24 cellular contexts compared by ENCODE assay signal in the genomic region with DNA sequence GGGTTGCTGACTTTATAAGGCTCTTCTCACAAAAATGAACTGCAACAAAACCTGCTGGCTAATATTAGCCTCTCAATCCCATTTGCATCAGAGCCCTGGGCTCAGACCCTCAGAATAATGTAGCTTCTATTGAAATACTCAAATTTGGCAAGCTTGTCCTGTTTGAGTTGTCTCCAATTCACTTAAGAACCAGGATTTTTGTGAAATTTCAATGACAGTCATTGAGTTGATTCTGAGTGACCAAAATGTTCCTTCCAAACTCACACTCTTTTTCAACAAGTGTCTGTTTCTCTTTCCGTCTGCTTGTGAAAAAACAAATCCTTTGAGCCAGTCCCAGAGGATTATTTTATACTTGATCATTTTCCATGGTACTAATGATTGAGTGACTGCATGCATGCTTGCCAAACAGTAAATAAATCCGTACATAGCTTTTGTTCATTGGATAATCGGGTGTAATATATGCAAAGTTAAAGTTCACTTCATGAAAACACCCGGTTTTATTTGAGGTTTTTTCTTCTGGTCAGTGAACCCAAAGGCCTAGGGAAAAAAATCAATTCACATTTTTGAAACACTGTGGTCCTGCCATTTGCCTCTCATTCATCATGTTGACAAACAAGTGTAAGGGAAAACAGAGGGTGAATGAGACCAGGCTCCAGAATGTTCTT. TPM values are rescaled to one million over a fixed set of nuclear protein-coding genes. Genes with fewer than 3 reads are reported as not detected.
DNase-seq lines count a peak whose midpoint lies in the region; ATAC-seq, FAIRE-seq and TF ChIP-seq lines count a peak whose summit lies in the region.
"Had no signal": no experiment of that assay in that cellular context is flagged by ENCODE, and none has a peak within 500 bp of the region (broad histone marks: within the 10 kb centered on the region; RNA-seq: fewer than 3 reads in every experiment).

No MANE protein-coding gene starts in this region.

- H3K4me1 ChIP-seq in liver (ENCODE audit: control insufficient read depth in 4 of 4, insufficient read depth in 4 of 4, low read length in 3 of 4) (peaks cover 0 to 17% (median 13%) of the 10 kb centered on the region in 4 donors), HepG2 (ENCODE audit: insufficient read depth, low read length) (no peaks in the 10 kb centered on the region), thoracic aorta (ENCODE audit: control insufficient read depth in 1 of 2, low read depth in 2 of 2) (peaks cover 0 to 21% of the 10 kb centered on the region in 2 donors), upper lobe of left lung (no peaks in the 10 kb centered on the region)
- H3K4me1 ChIP-seq: BE2C had no signal

- TF ChIP-seq CTCF in liver (IDR thresholded peaks at IDR 0.05; ENCODE audit: low read depth, low read length, missing input control) (no peak), HepG2 (CRISPR knock-in tag; IDR thresholded peaks at IDR 0.05) (no peak), thoracic aorta (IDR thresholded peaks at IDR 0.05) (no peak), upper lobe of left lung (IDR thresholded peaks at IDR 0.05) (no peak)

- H3K4me2 ChIP-seq in HepG2 (ENCODE audit: low read depth, low read length): no peak overlapping the region

- WGBS in liver: 27% methylated on average over 4 of the region's 4 CpGs
- whole genome bisulfite sequencing in HepG2 (ENCODE audit: low lambda C conversion rate): 29% methylated on average over 4 of the region's 4 CpGs
- 56 to 67% methylated on average over 4 of the region's 4 CpGs for WGBS in upper lobe of left lung, 2 donors

- no peaks in the 10 kb centered on the region for H3K9me3 ChIP-seq in liver (ENCODE audit: control insufficient read depth in 4 of 4, low read length in 3 of 4)
- H3K9me3 ChIP-seq in HepG2 (ENCODE audit: low read length): no peaks in the 10 kb centered on the region
- H3K9me3 ChIP-seq in thoracic aorta: no peaks in the 10 kb centered on the region
- no peaks in the 10 kb centered on the region for H3K9me3 ChIP-seq in upper lobe of left lung
- H3K9me3 ChIP-seq: BE2C had no signal

- CTCF ChIA-PET in HepG2 (lab: Yijun Ruan, JAX; ENCODE audit: low intra/inter-chr PET ratio, low total read pairs): no interaction called here

- H3K36me3 ChIP-seq in liver (ENCODE audit: control insufficient read depth in 4 of 4, insufficient read depth in 3 of 4, low read depth in 1 of 4, low read length in 3 of 4) (no peaks in the 10 kb centered on the region), HepG2 (replicated peaks in 1 of 2; ENCODE audit: control insufficient read depth in 1 of 2, insufficient read depth in 2 of 2, low read length in 2 of 2) (no peaks in the 10 kb centered on the region), thoracic aorta (no peaks in the 10 kb centered on the region), upper lobe of left lung (no peaks in the 10 kb centered on the region)
- H3K36me3 ChIP-seq: BE2C had no signal

- BruUV-seq in HepG2 (replicated peaks; lab: Mats Ljungman, UMichigan): no TSS peak

- peak overlapping the region in 2 of 3 donors; percentile 4 to 15 for H3K4me3 ChIP-seq in liver (ENCODE audit: low read depth in 1 of 3, low read length in 3 of 3)
- no peak overlapping the region for H3K4me3 ChIP-seq in HepG2 (replicated peaks in 1 of 3; ENCODE audit: insufficient read depth in 1 of 3, low read depth in 2 of 3, low read length in 3 of 3)
- H3K4me3 ChIP-seq in thoracic aorta: no peak overlapping the region
- no peak overlapping the region for H3K4me3 ChIP-seq in upper lobe of left lung

- TF ChIP-seq POLR2A in HepG2 (IDR thresholded peaks at IDR 0.05; ENCODE audit: insufficient read depth in 1 of 2, low read depth in 2 of 2, low read length in 2 of 2) (no peak), upper lobe of left lung (IDR thresholded peaks at IDR 0.05) (no peak)

- peak overlapping the region; percentile 61 to 80 for H3K27ac ChIP-seq in liver (ENCODE audit: low read depth in 1 of 2, low read length in 2 of 2)
- H3K27ac ChIP-seq in HepG2 (ENCODE audit: extremely low read length, insufficient read depth, low read length): no peak overlapping the region
- peak overlapping the region; percentile 29 to 40 for H3K27ac ChIP-seq in thoracic aorta
- no peak overlapping the region for H3K27ac ChIP-seq in upper lobe of left lung
- H3K27ac ChIP-seq: 22Rv1 had no signal

- intact Hi-C loops in HepG2 (cut with micrococcal nuclease; ENCODE audit: unreplicated experiment): no loop called here

- ATAC-seq in HepG2: no peak
- ATAC-seq in thoracic aorta (ENCODE audit: insufficient number of reproducible peaks, low FRiP score, low read depth): no peak
- ATAC-seq in upper lobe of left lung (ENCODE audit: low FRiP score in 2 of 2): no peak

- TF ChIP-seq RAD21 in liver (IDR thresholded peaks at IDR 0.05): peak in 1 of 2 donors; percentile 18
- no peak for TF ChIP-seq RAD21 in HepG2 (CRISPR knock-in tag; IDR thresholded peaks at IDR 0.05)

- FAIRE-seq in HepG2 (lab: Jason Lieb, UNC) (no peak), frontal cortex (lab: Jason Lieb, UNC) (no peak)
- FAIRE-seq: GM12892, GM19239, H54 had no signal

- H2AFZ ChIP-seq in HepG2 (ENCODE audit: low read length): no peak overlapping the region

- no peak overlapping the region for H3K9ac ChIP-seq in liver (ENCODE audit: low read depth in 1 of 2, low read length in 2 of 2)
- no peak overlapping the region for H3K9ac ChIP-seq in HepG2 (ENCODE audit: insufficient read depth, low read depth, low read length)

- H4K20me1 ChIP-seq in HepG2 (ENCODE audit: insufficient read depth, low read length): no peaks in the 10 kb centered on the region

- H3K27me3 ChIP-seq in liver (ENCODE audit: control insufficient read depth in 4 of 4, insufficient read depth in 4 of 4, low read length in 3 of 4): no peaks in the 10 kb centered on the region
- peaks cover 0 to 24% of the 10 kb centered on the region in 2 experiments; a peak in 3 of 5 replicates for H3K27me3 ChIP-seq in HepG2 (ENCODE audit: control insufficient read depth in 1 of 2, insufficient read depth in 2 of 2, low read length in 2 of 2)
- H3K27me3 ChIP-seq in thoracic aorta (replicated peaks; ENCODE audit: insufficient read depth): no peaks in the 10 kb centered on the region
- no peaks in the 10 kb centered on the region for H3K27me3 ChIP-seq in upper lobe of left lung
- H3K27me3 ChIP-seq: BE2C had no signal

- H3K79me2 ChIP-seq in HepG2 (ENCODE audit: insufficient read depth, low read length): no peaks in the 10 kb centered on the region

- POLR2A ChIA-PET in HepG2 (lab: Yijun Ruan, JAX): no interaction called here

- no peak for DNase-seq in HepG2 (ENCODE audit: low spot score)
- DNase-seq in inferior parietal cortex (ENCODE audit: extremely low spot score): peak; percentile 32
- DNase-seq in pons (ENCODE audit: low spot score): peak; percentile 83
- DNase-seq in thoracic aorta (ENCODE audit: low spot score): no peak
- no peak for DNase-seq in upper lobe of left lung
- no peak for DNase-seq in foreskin melanocyte
- DNase-seq in frontal cortex (ENCODE audit: low spot score in 2 of 2): no peak
- DNase-seq: BE2C, Calu3, DMS79 treated with DMSO at 0.1 percent for 48 hours, Karpas-422, NCI-H1105, NCI-H1436 treated with DMSO at 0.1 percent for 48 hours, NCI-H1930, NCI-H2107, NCI-H446, NCI-H524 treated with DMSO at 0.1 percent for 48 hours, NCI-H774 had no signal

- TF ChIP-seq EP300 in HepG2 (IDR thresholded peaks at IDR 0.05; ENCODE audit: low read depth in 2 of 2, low read length in 2 of 2) (no peak), HepG2 (CRISPR knock-in tag; IDR thresholded peaks at IDR 0.05; ENCODE audit: borderline replicate concordance) (no peak), upper lobe of left lung (IDR thresholded peaks at IDR 0.05) (no peak)

- in situ Hi-C loops in HepG2 (cut with HindIII; ENCODE audit: extremely low pct_ligation_motif_present, low pct_unique_long_range_greater_than_20kb): no loop called here

TF ChIP-seq in liver, 16 proteins besides CTCF, POLR2A, EP300 and RAD21 (continues in another document):
- no peak for TF ChIP-seq NR2F2 (IDR thresholded peaks at IDR 0.05)
- peak; percentile 28 for TF ChIP-seq FOXA2 (IDR thresholded peaks at IDR 0.05)
- TF ChIP-seq GABPA (IDR thresholded peaks at IDR 0.05 in 1 of 2, conservative IDR thresholded peaks at IDR 0.05 in 1 of 2): no peak
- TF ChIP-seq EGR1 (IDR thresholded peaks at IDR 0.05; ENCODE audit: low read depth in 2 of 2): no peak
- TF ChIP-seq YY1 (IDR thresholded peaks at IDR 0.05): no peak
- TF ChIP-seq HNF4G (IDR thresholded peaks at IDR 0.05): no peak

TF ChIP-seq in HepG2, 621 proteins besides CTCF, POLR2A, EP300 and RAD21 (continues in another document):
- no peak for TF ChIP-seq AGO2 (optimal IDR thresholded peaks at IDR 0.05; ENCODE audit: low read depth, low read length)
- TF ChIP-seq ZNF546 (CRISPR knock-in tag; conservative IDR thresholded peaks at IDR 0.05): no peak
- TF ChIP-seq JDP2 (CRISPR knock-in tag; IDR thresholded peaks at IDR 0.05; ENCODE audit: borderline replicate concordance): no peak
- TF ChIP-seq ATAD3A (CRISPR knock-in tag; IDR thresholded peaks at IDR 0.05): no peak

RNA-seq across cellular contexts. Expression of gene SLC22A2, which starts 16.4 kb away (rescaled TPM):
- not detected for total RNA-seq in liver
- not detected for polyA plus RNA-seq in liver
- total RNA-seq in HepG2 (2016; rRNA removed; fragmentation: Illumina TruSeq; extraction: Trizol): not detected in 2 replicates
- total RNA-seq in HepG2 (2016; cell fraction: cytosol; rRNA removed; fragmentation: Illumina TruSeq; extraction: Trizol; ENCODE audit: low read depth): not detected in 2 replicates
- total RNA-seq in HepG2 (2016; cell fraction: insoluble cytoplasmic fraction; rRNA removed; fragmentation: Illumina TruSeq; extraction: Trizol): not detected in 2 replicates
- total RNA-seq in HepG2 (2016; cell fraction: membrane; rRNA removed; fragmentation: Illumina TruSeq; extraction: Trizol): not detected in 2 replicates
- not detected in 2 replicates for total RNA-seq in HepG2 (2016; cell fraction: nucleus; rRNA removed; fragmentation: Illumina TruSeq; extraction: Trizol)
- polyA plus RNA-seq in HepG2 (2011; rRNA removed): not detected in 2 replicates
- not detected in 2 replicates for polyA plus RNA-seq in HepG2 (2011; cell fraction: cytosol; rRNA removed)
- polyA plus RNA-seq in HepG2 (2011; cell fraction: nucleus; rRNA removed): not detected in 2 replicates
- polyA plus RNA-seq in HepG2 (2012): not detected in 2 replicates
- polyA plus RNA-seq in HepG2 (2016; cell fraction: cytosol; fragmentation: Illumina TruSeq; extraction: Trizol; ENCODE audit: low read depth): not detected in 2 replicates
- not detected in 2 replicates for polyA plus RNA-seq in HepG2 (2016; cell fraction: insoluble cytoplasmic fraction; fragmentation: Illumina TruSeq; extraction: Trizol; ENCODE audit: low read depth)
- not detected in 2 replicates for polyA plus RNA-seq in HepG2 (2016; cell fraction: membrane; fragmentation: Illumina TruSeq; extraction: Trizol; ENCODE audit: low read depth)
- not detected in 2 replicates for polyA plus RNA-seq in HepG2 (2016; cell fraction: nucleus; fragmentation: Illumina TruSeq; extraction: Trizol; ENCODE audit: insufficient read depth, low read depth)
- polyA minus RNA-seq in HepG2 (2011; rRNA and poly(A)+ RNA removed; ENCODE audit: low replicate concordance): not detected in 2 replicates
- polyA minus RNA-seq in HepG2 (2011; cell fraction: cytosol; rRNA and poly(A)+ RNA removed): not detected in 2 replicates
- polyA minus RNA-seq in HepG2 (2011; cell fraction: nucleus; rRNA and poly(A)+ RNA removed): not detected in 2 replicates
- not detected for total RNA-seq in thoracic aorta
- not detected for total RNA-seq in upper lobe of left lung
- total RNA-seq in frontal cortex: 0.82 TPM
- total RNA-seq: Calu3, HT-29 had no signal

Comparison
In these comparisons a context has a peak if more than half of its experiments do, and no peak if none do; other contexts are left out.
1. H3K27ac ChIP-seq: peak in liver (2 of 2) and thoracic aorta (2 of 2); none in HepG2 (single experiment) and upper lobe of left lung (0 of 4).
2. H3K4me3 ChIP-seq: peak in liver (2 of 3); none in HepG2 (0 of 3), thoracic aorta (single experiment) and upper lobe of left lung (0 of 4).
3. DNase-seq: peak in inferior parietal cortex (single experiment) and pons (single experiment); none in HepG2 (single experiment), thoracic aorta (single experiment), upper lobe of left lung (0 of 2), foreskin melanocyte (single experiment) and frontal cortex (0 of 2).